In the genomic region with DNA sequence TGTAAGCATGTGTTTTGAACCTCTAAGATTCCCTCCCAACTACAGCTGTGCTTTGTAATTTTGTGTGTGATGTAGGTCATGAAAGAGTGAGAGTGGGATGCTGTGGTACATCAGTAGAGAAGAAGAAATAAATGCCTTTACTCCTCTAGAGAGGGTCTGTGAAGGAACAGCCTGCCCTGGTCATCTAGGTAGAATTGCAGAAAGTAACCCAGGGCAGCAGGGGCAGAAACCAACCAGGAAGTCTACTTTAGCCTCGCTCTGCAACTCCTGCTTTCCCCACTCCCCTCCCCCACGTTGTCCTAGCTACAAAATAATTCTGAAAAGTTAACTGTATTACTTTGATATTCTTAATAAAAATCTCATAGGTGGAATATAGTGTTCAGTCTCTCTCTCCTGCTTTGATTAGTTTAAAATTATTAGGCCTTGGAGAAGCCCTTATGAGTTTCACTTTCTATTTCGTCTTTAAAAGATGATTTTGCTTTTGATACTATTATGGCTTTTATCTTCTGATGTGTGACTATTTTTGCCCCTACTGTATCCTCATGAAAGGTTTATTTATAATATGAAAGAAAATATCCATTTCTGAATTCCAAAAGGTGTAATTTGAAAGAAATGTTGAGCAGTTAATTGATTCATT, we compare ENCODE assay signal across 7 cellular contexts. TPM values are rescaled to one million over a fixed set of nuclear protein-coding genes. Genes with fewer than 3 reads are reported as not detected.
DNase-seq lines count a peak whose midpoint lies in the region; ATAC-seq and TF ChIP-seq lines count a peak whose summit lies in the region.

No MANE protein-coding gene starts in this region.

- H3K27me3 Mint-ChIP-seq in neural crest cell (ENCODE audit: low read depth), result no peaks in the 10 kb centered on the region

- peaks cover 22% of the 10 kb centered on the region; the same call in 1 of the 2 replicates for H4K20me1 ChIP-seq in IMR-90 (ENCODE audit: insufficient read depth, low read length)

- no peak overlapping the region for H2AFZ ChIP-seq in IMR-90 (replicated peaks; ENCODE audit: low read length, poor library complexity)

- CTCF ChIA-PET in IMR-90 (lab: Yijun Ruan, JAX), result no interaction called here

- intact Hi-C loops in IMR-90 (cut with micrococcal nuclease), result loop anchor here (5.0 kb wide), 1 partner anchor 88 kb away; no protein-coding TSS in a partner anchor

- 0 out of 2 replicates have a peak overlapping the region, but pooled peaks have one; percentile 28 for H4K5ac ChIP-seq in IMR-90 (ENCODE audit: low read depth, low read length)

- H4K8ac ChIP-seq in IMR-90 (ENCODE audit: low read depth in 2 of 2, low read length in 2 of 2), result no peak overlapping the region

- H3K23ac ChIP-seq in IMR-90 (ENCODE audit: low read depth, low read length), result 0 out of 2 replicates have a peak overlapping the region, but pooled peaks have one; percentile 31

- POLR2A ChIA-PET in IMR-90 (lab: Charles Lee; ENCODE audit: unreplicated experiment), result no interaction called here

- H3K9me3 Mint-ChIP-seq in neural crest cell, result no peaks in the 10 kb centered on the region

- no peak overlapping the region for H2BK20ac ChIP-seq in IMR-90 (ENCODE audit: low read depth, low read length)

- no peak overlapping the region for H2AK5ac ChIP-seq in IMR-90 (ENCODE audit: low read depth, low read length)

- peaks cover 18% of the 10 kb centered on the region for H3K4me1 Mint-ChIP-seq in neural crest cell

- TF ChIP-seq CTCF in IMR-90 (conservative IDR thresholded peaks at IDR 0.05; ENCODE audit: low read depth, low read length) (no peak), coronary artery (IDR thresholded peaks at IDR 0.05) (no peak), neural crest cell (conservative IDR thresholded peaks at IDR 0.05) (no peak)

- peaks cover 27 to 53% of the 10 kb centered on the region in 2 experiments for H3K79me1 ChIP-seq in IMR-90 (ENCODE audit: low read depth in 1 of 2, low read length in 2 of 2)

- no peaks in the 10 kb centered on the region for H3K9me3 ChIP-seq in IMR-90 (ENCODE audit: control insufficient read depth, insufficient read depth, low read length)

- no peak overlapping the region for H4K91ac ChIP-seq in IMR-90 (ENCODE audit: insufficient read depth, low read depth, low read length)

- H2BK5ac ChIP-seq in IMR-90 (ENCODE audit: low read depth, low read length, poor library complexity, severe bottlenecking), result peak overlapping the region; percentile 28

- no peak for TF ChIP-seq POLR2A in IMR-90 (IDR thresholded peaks at IDR 0.05; ENCODE audit: low read depth, low read length)

- peaks cover 2% of the 10 kb centered on the region for H3K36me3 Mint-ChIP-seq in neural crest cell (ENCODE audit: low read depth)

- ATAC-seq in GM19438 (IDR thresholded peaks at IDR 0.05; ENCODE audit: low read depth, unreplicated experiment) (peak; percentile 43), IMR-90 (ENCODE audit: low read depth) (no peak)

- H3K4me3 ChIP-seq in IMR-90 (ENCODE audit: insufficient read depth, low read depth, low read length) (no peak overlapping the region), coronary artery (peak overlapping the region; percentile 48)

- H2AK9ac ChIP-seq in IMR-90 (replicated peaks; ENCODE audit: low read depth, low read length, poor library complexity), result no peak overlapping the region

- no peak overlapping the region for H3K56ac ChIP-seq in IMR-90 (ENCODE audit: extremely low read depth, insufficient read depth, low read length)

- H2BK120ac ChIP-seq in IMR-90 (ENCODE audit: low read depth, low read length), result no peak overlapping the region

- no CpG with 5 or more reads among the region's 3 CpGs for WGBS in IMR-90 (ENCODE audit: extremely low coverage in 2 of 2, insufficient read length in 1 of 2), 2 experiments

- dilution Hi-C loops in IMR-90 (cut with HindIII; ENCODE audit: low sequenced_read_pairs, unreplicated experiment), result no loop called here

- H3K27ac ChIP-seq in IMR-90 (ENCODE audit: insufficient read depth, low read length) (peak overlapping the region; percentile 41; the same call in 1 of the 2 replicates), coronary artery (peak overlapping the region; percentile 25 to 43)

- in situ Hi-C loops in IMR-90 (cut with MboI; ENCODE audit: low sequenced_read_pairs), result no loop called here

- H3K9ac ChIP-seq in IMR-90 (ENCODE audit: low read depth, low read length), result no peak overlapping the region

- 0 out of 2 replicates have a peak overlapping the region, but pooled peaks have one; percentile 0 for H3K14ac ChIP-seq in IMR-90 (replicated peaks; ENCODE audit: low read depth, low read length)

- peaks cover 10% of the 10 kb centered on the region; the same call in 1 of the 2 replicates for H3K9me1 ChIP-seq in IMR-90 (ENCODE audit: insufficient read depth, low read length)

- H3K18ac ChIP-seq in IMR-90 (ENCODE audit: low read depth, low read length), result peak overlapping the region; percentile 4

- H3K27ac Mint-ChIP-seq in neural crest cell (ENCODE audit: unreplicated experiment), result peak overlapping the region; percentile 63

- H3K36me3 ChIP-seq in IMR-90 (ENCODE audit: control insufficient read depth, insufficient read depth, low read length), result peaks cover 19% of the 10 kb centered on the region

- H3K4me2 ChIP-seq in IMR-90 (ENCODE audit: low read depth, low read length), result peak overlapping the region; percentile 81

- H2BK15ac ChIP-seq in IMR-90 (ENCODE audit: low read depth, low read length), result no peak overlapping the region

- H3K27me3 ChIP-seq in IMR-90 (ENCODE audit: control insufficient read depth, insufficient read depth, low read length), result no peaks in the 10 kb centered on the region

- H3K4ac ChIP-seq in IMR-90 (ENCODE audit: low read depth, low read length), result no peak overlapping the region

- peaks cover 23% of the 10 kb centered on the region for H3K4me1 ChIP-seq in IMR-90 (ENCODE audit: control insufficient read depth, insufficient read depth, low read length)

- H3K4me3 Mint-ChIP-seq in neural crest cell, result no peak overlapping the region

- BruUV-seq in IMR-90 (replicated peaks; lab: Mats Ljungman, UMichigan), result no TSS peak

- no peak for TF ChIP-seq RAD21 in IMR-90 (IDR thresholded peaks at IDR 0.05; ENCODE audit: low read length)

- no peak for DNase-seq in IMR-90
- DNase-seq in coronary artery (ENCODE audit: low spot score), result no peak
- no peak for DNase-seq in neural crest cell (ENCODE audit: low read depth, low spot score)
- DNase-seq in DMS79 treated with DMSO at 0.1 percent for 48 hours (lab: John Stamatoyannopoulos, UW), result no peak
- no peak for DNase-seq in SHP77 (lab: John Stamatoyannopoulos, UW)
- DNase-seq in RKO (ENCODE audit: low spot score), result no peak

TF ChIP-seq in IMR-90, 13 proteins besides CTCF, POLR2A, EP300 and RAD21:
- TF ChIP-seq BHLHE40 (IDR thresholded peaks at IDR 0.05; ENCODE audit: low read depth, low read length) (no peak), CHD1 (IDR thresholded peaks at IDR 0.05; ENCODE audit: low read depth, low read length) (no peak), RFX5 (IDR thresholded peaks at IDR 0.05; ENCODE audit: low read depth, low read length) (no peak), NFE2L2 (IDR thresholded peaks at IDR 0.05; ENCODE audit: low read depth, low read length) (no peak), MXI1 (IDR thresholded peaks at IDR 0.05; ENCODE audit: borderline replicate concordance, low read depth, low read length) (no peak), RCOR1 (IDR thresholded peaks at IDR 0.05; ENCODE audit: insufficient replicate concordance, low read length) (no peak), MAFK (IDR thresholded peaks at IDR 0.05; ENCODE audit: low read depth, low read length) (no peak), CEBPB (IDR thresholded peaks at IDR 0.05; ENCODE audit: low read depth, low read length) (no peak)
- TF ChIP-seq, protein P1, sequence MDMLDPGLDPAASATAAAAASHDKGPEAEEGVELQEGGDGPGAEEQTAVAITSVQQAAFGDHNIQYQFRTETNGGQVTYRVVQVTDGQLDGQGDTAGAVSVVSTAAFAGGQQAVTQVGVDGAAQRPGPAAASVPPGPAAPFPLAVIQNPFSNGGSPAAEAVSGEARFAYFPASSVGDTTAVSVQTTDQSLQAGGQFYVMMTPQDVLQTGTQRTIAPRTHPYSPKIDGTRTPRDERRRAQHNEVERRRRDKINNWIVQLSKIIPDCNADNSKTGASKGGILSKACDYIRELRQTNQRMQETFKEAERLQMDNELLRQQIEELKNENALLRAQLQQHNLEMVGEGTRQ (IDR thresholded peaks at IDR 0.05; ENCODE audit: low read depth, low read length), result no peak

RNA-seq across cellular contexts. Expression of a gene that starts 7.6 kb away (rescaled TPM):
- 9.9 and 25.3 TPM in 2 replicates for total RNA-seq in IMR-90 (2012; rRNA removed)
- 7.8 and 11.6 TPM in 2 replicates for polyA plus RNA-seq in IMR-90 (2012; rRNA removed)
- 0.49 and 0.65 TPM in 2 replicates for polyA plus RNA-seq in IMR-90 (2012; cell fraction: cytosol; rRNA removed)
- 0.85 and 11.8 TPM in 2 replicates for polyA plus RNA-seq in IMR-90 (2012; cell fraction: nucleus; rRNA removed; ENCODE audit: low replicate concordance)
- 16.4 and 19.2 TPM in 2 replicates for total RNA-seq in neural crest cell

RNA-seq across cellular contexts. Expression of a gene that starts 55.3 kb away (rescaled TPM):
- total RNA-seq in IMR-90 (2012; rRNA removed) (79.4 and 80.8 TPM in 2 replicates), neural crest cell (101 and 103 TPM in 2 replicates)
- polyA plus RNA-seq in IMR-90 (2012; rRNA removed), result 32.0 and 40.9 TPM in 2 replicates
- polyA plus RNA-seq in IMR-90 (2012; cell fraction: cytosol; rRNA removed), result 8.7 and 9.5 TPM in 2 replicates
- 11.4 and 129 TPM in 2 replicates for polyA plus RNA-seq in IMR-90 (2012; cell fraction: nucleus; rRNA removed; ENCODE audit: low replicate concordance)
